17 cellular contexts compared by ENCODE assay signal in the genomic region with DNA sequence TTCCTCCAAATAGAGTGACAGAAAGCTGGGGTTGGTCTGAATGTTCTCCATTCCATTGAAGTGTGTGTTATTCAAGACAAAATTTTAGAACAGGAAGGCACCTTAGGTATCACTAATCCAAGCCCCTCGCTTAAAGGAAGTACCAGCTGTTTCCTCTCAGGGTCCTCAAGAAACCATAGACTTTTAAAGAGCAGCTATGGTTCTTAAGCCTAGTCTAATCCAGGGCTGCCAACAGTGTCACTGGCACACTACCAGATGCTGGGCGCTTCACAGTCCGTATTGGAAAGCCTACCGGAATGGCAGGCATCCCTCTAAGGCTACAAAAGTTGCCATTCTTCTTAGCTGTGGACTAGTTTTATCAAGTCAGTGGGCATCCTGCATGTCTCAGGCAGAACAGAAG. TPM values are rescaled to one million over a fixed set of nuclear protein-coding genes. Genes with fewer than 3 reads are reported as not detected.
DNase-seq lines count a peak whose midpoint lies in the region; ATAC-seq, FAIRE-seq and TF ChIP-seq lines count a peak whose summit lies in the region.
"Had no signal": no experiment of that assay in that cellular context is flagged by ENCODE, and none has a peak within 500 bp of the region (broad histone marks: within the 10 kb centered on the region; RNA-seq: fewer than 3 reads in every experiment).

No MANE protein-coding gene starts in this region.

- H3K9me3 ChIP-seq in parathyroid adenoma (ENCODE audit: control insufficient read depth, low read length) = no peaks in the 10 kb centered on the region
- no peaks in the 10 kb centered on the region for H3K9me3 ChIP-seq in pancreas
- H3K9me3 ChIP-seq: sigmoid colon, vagina had no signal

- no peak overlapping the region for H3K4me2 ChIP-seq in parathyroid adenoma (ENCODE audit: low read length)

- H3K27ac ChIP-seq in parathyroid adenoma (no peak overlapping the region), pancreas (no peak overlapping the region)
- H3K27ac ChIP-seq: vagina had no signal

- POLR2A ChIA-PET in activated CD8-positive, alpha-beta T cell treated with anti-CD3 and anti-CD28 coated beads, Interleukin-2, amount 10 ng/mL, durations not matched to agents 7 days and 5 days (lab: Charles Lee) = interaction anchor here (0.9 to 2.7 kb wide), 4 partner anchors 13 to 349 kb away, joined by 3 to 19 read pairs (median 10); partner anchors contain the start of gene GLS

- H3K9me3 Mint-ChIP-seq in activated T-cell treated with anti-CD3 and anti-CD28 coated beads, Interleukin-2, amount 50 U/mL, for 24 hours = peaks cover 13% of the 10 kb centered on the region
- peaks cover 0 to 9% (median 0%) of the 10 kb centered on the region in 3 donors for H3K9me3 Mint-ChIP-seq in IgD-negative memory B cell
- H3K9me3 Mint-ChIP-seq in activated CD8-positive, alpha-beta T cell treated with anti-CD3 and anti-CD28 coated beads, Interleukin-2, amount 10 ng/mL, durations not matched to agents 7 days and 5 days (ENCODE audit: insufficient read depth) = peaks cover 8% of the 10 kb centered on the region

- H3K27me3 Mint-ChIP-seq in activated T-cell treated with anti-CD3 and anti-CD28 coated beads, Interleukin-2, amount 50 U/mL, for 24 hours = no peaks in the 10 kb centered on the region
- no peaks in the 10 kb centered on the region for H3K27me3 Mint-ChIP-seq in IgD-negative memory B cell
- H3K27me3 Mint-ChIP-seq in activated CD8-positive, alpha-beta T cell treated with anti-CD3 and anti-CD28 coated beads, Interleukin-2, amount 10 ng/mL, durations not matched to agents 7 days and 5 days (ENCODE audit: low read depth) = no peaks in the 10 kb centered on the region

- no peak for ATAC-seq in activated CD8-positive, alpha-beta T cell treated with anti-CD3 and anti-CD28 coated beads, Interleukin-2, amount 10 ng/mL, durations not matched to agents 7 days and 5 days
- ATAC-seq in pancreas = no peak

- WGBS in pancreas, 2 donors = 80 to 81% methylated on average over 4 of the region's 4 CpGs

- H3K4me3 ChIP-seq in parathyroid adenoma (ENCODE audit: low read depth, low read length) (no peak overlapping the region), pancreas (no peak overlapping the region)
- H3K4me3 ChIP-seq: sigmoid colon had no signal

- TF ChIP-seq CTCF in parathyroid adenoma (IDR thresholded peaks at IDR 0.05) (no peak), pancreas (IDR thresholded peaks at IDR 0.05) (no peak)

- H3K27ac Mint-ChIP-seq in activated T-cell treated with anti-CD3 and anti-CD28 coated beads, Interleukin-2, amount 50 U/mL, for 24 hours = peak overlapping the region; percentile 100
- H3K27ac Mint-ChIP-seq in IgD-negative memory B cell = peak overlapping the region; percentile 77 to 100 (median 98)
- peak overlapping the region; percentile 57 for H3K27ac Mint-ChIP-seq in activated CD8-positive, alpha-beta T cell treated with anti-CD3 and anti-CD28 coated beads, Interleukin-2, amount 10 ng/mL, durations not matched to agents 7 days and 5 days

- H3K4me1 ChIP-seq in parathyroid adenoma (peaks cover 4% of the 10 kb centered on the region), pancreas (peaks cover 0 to 5% (median 3%) of the 10 kb centered on the region in 3 donors)
- H3K4me1 ChIP-seq: breast epithelium had no signal

- CTCF ChIA-PET in activated CD8-positive, alpha-beta T cell treated with anti-CD3 and anti-CD28 coated beads, Interleukin-2, amount 10 ng/mL, durations not matched to agents 7 days and 5 days (lab: Charles Lee) = interaction anchor here (1.9 kb wide), 1 partner anchor 150 kb away, joined by 5 read pairs; no protein-coding TSS in a partner anchor

- H3K27me3 ChIP-seq in parathyroid adenoma (ENCODE audit: control insufficient read depth, insufficient read depth, low read length) (no peaks in the 10 kb centered on the region), pancreas (no peaks in the 10 kb centered on the region)
- H3K27me3 ChIP-seq: breast epithelium, sigmoid colon, vagina had no signal

- H3K36me3 ChIP-seq in parathyroid adenoma (ENCODE audit: control insufficient read depth, insufficient read depth, low read length) (no peaks in the 10 kb centered on the region), pancreas (no peaks in the 10 kb centered on the region)
- H3K36me3 ChIP-seq: breast epithelium, sigmoid colon, vagina had no signal

- peak overlapping the region; percentile 4 for H2AFZ ChIP-seq in parathyroid adenoma

- peak overlapping the region; percentile 96 for H3K4me3 Mint-ChIP-seq in activated T-cell treated with anti-CD3 and anti-CD28 coated beads, Interleukin-2, amount 50 U/mL, for 24 hours
- peak overlapping the region; percentile 95 to 99 (median 98) for H3K4me3 Mint-ChIP-seq in IgD-negative memory B cell
- H3K4me3 Mint-ChIP-seq in activated CD8-positive, alpha-beta T cell treated with anti-CD3 and anti-CD28 coated beads, Interleukin-2, amount 10 ng/mL, durations not matched to agents 7 days and 5 days = peak overlapping the region; percentile 95

- H3K9ac ChIP-seq in parathyroid adenoma = no peak overlapping the region

- DNase-seq in activated T-cell treated with anti-CD3 and anti-CD28 coated beads, Interleukin-2, amount 50 U/mL, for 24 hours = no peak
- no peak for DNase-seq in activated T-cell treated with anti-CD3 and anti-CD28 coated beads, Interleukin-2, amount 50 U/mL, for 48 hours
- DNase-seq in activated CD8-positive, alpha-beta T cell treated with anti-CD3 and anti-CD28 coated beads, Interleukin-2, amount 10 ng/mL, durations not matched to agents 7 days and 5 days = no peak
- no peak for DNase-seq in NCI-H1694 (lab: John Stamatoyannopoulos, UW)
- no peak for DNase-seq in pancreas
- DNase-seq in NCI-H446 treated with DMSO at 0.1 percent for 48 hours (lab: John Stamatoyannopoulos, UW) = no peak
- DNase-seq: activated CD8-positive, alpha-beta memory T cell treated with anti-CD3 and anti-CD28 coated beads, Interleukin-2, amount 50 U/mL, for 4 hours; hypothalamus; midbrain; NCI-H1417; sigmoid colon had no signal

- peaks cover 76% of the 10 kb centered on the region for H3K4me1 Mint-ChIP-seq in activated T-cell treated with anti-CD3 and anti-CD28 coated beads, Interleukin-2, amount 50 U/mL, for 24 hours (ENCODE audit: low read depth)
- H3K4me1 Mint-ChIP-seq in IgD-negative memory B cell = peaks cover 51 to 60% (median 60%) of the 10 kb centered on the region in 3 donors
- peaks cover 64% of the 10 kb centered on the region for H3K4me1 Mint-ChIP-seq in activated CD8-positive, alpha-beta T cell treated with anti-CD3 and anti-CD28 coated beads, Interleukin-2, amount 10 ng/mL, durations not matched to agents 7 days and 5 days (ENCODE audit: low read depth)

- H3K79me2 ChIP-seq in parathyroid adenoma = no peaks in the 10 kb centered on the region

- no peak for FAIRE-seq in pancreas (lab: Jason Lieb, UNC)
- FAIRE-seq: endothelial cell of umbilical vein, G401.6 had no signal

- intact Hi-C loops in pancreas (cut with DNase I) = no loop called here

- H3K36me3 Mint-ChIP-seq in activated T-cell treated with anti-CD3 and anti-CD28 coated beads, Interleukin-2, amount 50 U/mL, for 24 hours (ENCODE audit: low read depth) = peaks cover 39% of the 10 kb centered on the region
- H3K36me3 Mint-ChIP-seq in IgD-negative memory B cell = no peaks in the 10 kb centered on the region
- peaks cover 33% of the 10 kb centered on the region for H3K36me3 Mint-ChIP-seq in activated CD8-positive, alpha-beta T cell treated with anti-CD3 and anti-CD28 coated beads, Interleukin-2, amount 10 ng/mL, durations not matched to agents 7 days and 5 days (ENCODE audit: low read depth)

RNA-seq across cellular contexts. Expression of gene NEMP2, which starts 1.9 kb away (rescaled TPM):
- 5.5 TPM for polyA plus RNA-seq in IgD-negative memory B cell
- 10 to 100 TPM; 18.4 to 23.2 TPM for total RNA-seq in activated CD8-positive, alpha-beta T cell treated with anti-CD3 and anti-CD28 coated beads, Interleukin-2, amount 10 ng/mL, durations not matched to agents 7 days and 5 days
- 1 to 10 TPM in 5 of 6 donors, under 1 TPM in 1; 0.51 to 3.1 (median 1.9) TPM for total RNA-seq in pancreas
- under 1 TPM; 0.42 to 0.80 TPM for polyA plus RNA-seq in pancreas

Comparison
In these comparisons a context has a peak if more than half of its experiments do, and no peak if none do; other contexts are left out.
1. RNA of gene NEMP2, which starts 1.9 kb away (total RNA-seq): 18.4 to 23.2 TPM in activated CD8-positive, alpha-beta T cell treated with anti-CD3 and anti-CD28 coated beads, Interleukin-2, amount 10 ng/mL, durations not matched to agents 7 days and 5 days; 0.51 to 3.1 TPM in pancreas; every median in the first group is over 4 times any median in the second.
2. Peak in every context shown above with its lines, with median percentiles within 50 percentile points of each other: H3K27ac Mint-ChIP-seq and H3K4me3 Mint-ChIP-seq.